ENCODE assay signal across 19 cellular contexts in genomic region chr3:84825817-84826216, GRCh38.
"Had no signal": no experiment of that assay in that cellular context is flagged by ENCODE, and none has a peak within 500 bp of the region (broad histone marks: within the 10 kb centered on the region; RNA-seq: fewer than 3 reads in every experiment).

No MANE protein-coding gene starts in this region.

- H3K36me3 ChIP-seq: ascending aorta, gastrocnemius medialis, lower lobe of right lung had no signal

- H3K27me3 Mint-ChIP-seq: activated naive CD8-positive, alpha-beta T cell treated with anti-CD3 and anti-CD28 coated beads, Interleukin-2, amount 50 U/mL, for 24 hours; effector memory CD8-positive, alpha-beta T cell; naive thymus-derived CD8-positive, alpha-beta T cell; stimulated activated naive B cell treated with anti-CD40 and anti-IgM and Interleukin-4, amounts not matched to agents 10 μg/mL and 1 μg/mL and 100 μg/mL, for 72 hours; T-cell had no signal

- H3K4me3 Mint-ChIP-seq: activated naive CD8-positive, alpha-beta T cell treated with anti-CD3 and anti-CD28 coated beads, Interleukin-2, amount 50 U/mL, for 24 hours; effector memory CD8-positive, alpha-beta T cell; naive thymus-derived CD8-positive, alpha-beta T cell; stimulated activated naive B cell treated with anti-CD40 and anti-IgM and Interleukin-4, amounts not matched to agents 10 μg/mL and 1 μg/mL and 100 μg/mL, for 72 hours; T-cell had no signal

- H3K4me1 Mint-ChIP-seq: activated naive CD8-positive, alpha-beta T cell treated with anti-CD3 and anti-CD28 coated beads, Interleukin-2, amount 50 U/mL, for 24 hours; naive thymus-derived CD8-positive, alpha-beta T cell; stimulated activated naive B cell treated with anti-CD40 and anti-IgM and Interleukin-4, amounts not matched to agents 10 μg/mL and 1 μg/mL and 100 μg/mL, for 72 hours; T-cell had no signal

- H3K27me3 ChIP-seq: ascending aorta, gastrocnemius medialis had no signal

- ATAC-seq: activated naive CD8-positive, alpha-beta T cell treated with anti-CD3 and anti-CD28 coated beads, Interleukin-2, amount 50 U/mL, for 24 hours; effector memory CD8-positive, alpha-beta T cell; gastrocnemius medialis; left colon; lower lobe of right lung; naive thymus-derived CD8-positive, alpha-beta T cell; stimulated activated naive B cell treated with anti-CD40 and anti-IgM and Interleukin-4, amounts not matched to agents 10 μg/mL and 1 μg/mL and 100 μg/mL, for 72 hours; T-cell had no signal

- FAIRE-seq: bronchial epithelial cell, islet of Langerhans had no signal

- H3K9me3 ChIP-seq: ascending aorta, gastrocnemius medialis, lower lobe of right lung had no signal

- DNase-seq: activated CD4-positive, CD25-positive, alpha-beta regulatory T cell treated with anti-CD3 and anti-CD28 coated beads, Interleukin-2, amount 50 U/mL, for 72 hours; activated naive CD4-positive, alpha-beta T cell; activated naive CD8-positive, alpha-beta T cell treated with anti-CD3 and anti-CD28 coated beads, Interleukin-2, amount 50 U/mL, for 24 hours; dermis blood vessel endothelial cell; effector memory CD8-positive, alpha-beta T cell; gastrocnemius medialis; left colon; lower lobe of right lung; naive thymus-derived CD8-positive, alpha-beta T cell; posterior cingulate gyrus; stimulated activated CD4-positive, alpha-beta T cell treated with anti-CD3 and anti-CD28 coated beads, Interleukin-15, amount 100 ng/mL, for 24 hours; stimulated activated CD4-positive, alpha-beta T cell treated with anti-CD3 and anti-CD28 coated beads, Interleukin-4, amount 100 ng/mL, for 1 hour; stimulated activated naive B cell treated with anti-CD40 and anti-IgM and Interleukin-4, amounts not matched to agents 10 μg/mL and 1 μg/mL and 100 μg/mL, for 72 hours; T-cell; T-helper 9 cell; trophoblast cell had no signal

- H3K4me1 ChIP-seq: ascending aorta, gastrocnemius medialis, lower lobe of right lung had no signal

- H3K27ac ChIP-seq: ascending aorta, gastrocnemius medialis, lower lobe of right lung had no signal

- H3K4me3 ChIP-seq: ascending aorta, gastrocnemius medialis, lower lobe of right lung had no signal

- H3K36me3 Mint-ChIP-seq: naive thymus-derived CD8-positive, alpha-beta T cell; stimulated activated naive B cell treated with anti-CD40 and anti-IgM and Interleukin-4, amounts not matched to agents 10 μg/mL and 1 μg/mL and 100 μg/mL, for 72 hours; T-cell had no signal

- H3K27ac Mint-ChIP-seq: activated naive CD8-positive, alpha-beta T cell treated with anti-CD3 and anti-CD28 coated beads, Interleukin-2, amount 50 U/mL, for 24 hours; effector memory CD8-positive, alpha-beta T cell; naive thymus-derived CD8-positive, alpha-beta T cell; stimulated activated naive B cell treated with anti-CD40 and anti-IgM and Interleukin-4, amounts not matched to agents 10 μg/mL and 1 μg/mL and 100 μg/mL, for 72 hours; T-cell had no signal
